Comparison of ENCODE assay signal across 8 cellular contexts in genomic region chr6:33585403-33586107, GRCh38. TPM values are rescaled to one million over a fixed set of nuclear protein-coding genes. Genes with fewer than 3 reads are reported as not detected.
DNase-seq lines count a peak whose midpoint lies in the region; ATAC-seq, FAIRE-seq and TF ChIP-seq lines count a peak whose summit lies in the region.

No MANE protein-coding gene starts in this region.

- no peaks in the 10 kb centered on the region for H3K36me3 Mint-ChIP-seq in naive thymus-derived CD4-positive, alpha-beta T cell
- H3K36me3 Mint-ChIP-seq in stimulated activated memory B cell treated with anti-CD40 and anti-IgM and Interleukin-4, amounts not matched to agents 10 μg/mL and 1 μg/mL and 100 μg/mL, for 72 hours = no peaks in the 10 kb centered on the region

- TF ChIP-seq CTCF in AG10803 (conservative IDR thresholded peaks at IDR 0.05; ENCODE audit: low read length) = peak; percentile 88
- peak; percentile 70 for TF ChIP-seq CTCF in OCI-LY3 (IDR thresholded peaks at IDR 0.05; ENCODE audit: low read depth, low read length)
- TF ChIP-seq CTCF in epithelial cell of proximal tubule (conservative IDR thresholded peaks at IDR 0.05; ENCODE audit: low read depth, low read length) = peak; percentile 89

- intact Hi-C loops in naive thymus-derived CD4-positive, alpha-beta T cell (cut with micrococcal nuclease) = loop anchor here (1.0 to 2.0 kb wide), 9 partner anchors 15 to 442 kb away; partner anchors contain the start of gene ITPR3 (in 1 of the 2)

- H3K4me3 Mint-ChIP-seq in naive thymus-derived CD4-positive, alpha-beta T cell = peak overlapping the region in 8 of 10 donors; percentile 16 to 84 (median 51)
- peak overlapping the region; percentile 72 for H3K4me3 Mint-ChIP-seq in stimulated activated memory B cell treated with anti-CD40 and anti-IgM and Interleukin-4, amounts not matched to agents 10 μg/mL and 1 μg/mL and 100 μg/mL, for 72 hours

- FAIRE-seq in HTR-8/SVneo (lab: Jason Lieb, UNC) = no peak

- H3K4me2 ChIP-seq in OCI-LY3 (ENCODE audit: low read length) = peak overlapping the region; percentile 81

- POLR2A ChIA-PET in naive thymus-derived CD4-positive, alpha-beta T cell (lab: Charles Lee) = interaction anchor here (1.1 to 2.3 kb wide), 5 partner anchors 90 to 159 kb away, joined by 3 to 6 read pairs (median 3); partner anchors contain the start of gene UQCC2

- no peaks in the 10 kb centered on the region for H3K36me3 ChIP-seq in OCI-LY3 (replicated peaks; ENCODE audit: low read depth, low read length)
- no peaks in the 10 kb centered on the region for H3K36me3 ChIP-seq in naive thymus-derived CD4-positive, alpha-beta T cell (ENCODE audit: control insufficient read depth in 2 of 3, insufficient read depth in 3 of 3, low read length in 3 of 3)

- peak; percentile 97 for ATAC-seq in naive thymus-derived CD4-positive, alpha-beta T cell
- peak; percentile 91 for ATAC-seq in stimulated activated memory B cell treated with anti-CD40 and anti-IgM and Interleukin-4, amounts not matched to agents 10 μg/mL and 1 μg/mL and 100 μg/mL, for 72 hours

- in situ Hi-C loops in GM18951 (cut with MboI; ENCODE audit: low sequenced_read_pairs, unreplicated experiment) = loop anchor here (10.0 kb wide), 1 partner anchor 119 kb away; no protein-coding TSS in a partner anchor

- no peaks in the 10 kb centered on the region for H3K9me3 Mint-ChIP-seq in naive thymus-derived CD4-positive, alpha-beta T cell
- H3K9me3 Mint-ChIP-seq in stimulated activated memory B cell treated with anti-CD40 and anti-IgM and Interleukin-4, amounts not matched to agents 10 μg/mL and 1 μg/mL and 100 μg/mL, for 72 hours = no peaks in the 10 kb centered on the region

- peak; percentile 58 for DNase-seq in AG10803 (ENCODE audit: low read depth)
- peak; percentile 79 for DNase-seq in HTR-8/SVneo (ENCODE audit: insufficient read length, low spot score)
- DNase-seq in activated T-cell treated with anti-CD3 and anti-CD28 coated beads for 24 hours (ENCODE audit: low read depth) = peak; percentile 84
- DNase-seq in epithelial cell of proximal tubule (ENCODE audit: low read depth) = no peak
- peak; percentile 73 to 94 (median 80) for DNase-seq in naive thymus-derived CD4-positive, alpha-beta T cell

- no peaks in the 10 kb centered on the region for H3K27me3 ChIP-seq in OCI-LY3 (ENCODE audit: low read depth, low read length)
- H3K27me3 ChIP-seq in naive thymus-derived CD4-positive, alpha-beta T cell (ENCODE audit: control insufficient read depth in 2 of 2, insufficient read depth in 2 of 2, low read length in 2 of 2) = no peaks in the 10 kb centered on the region

- H3K27me3 Mint-ChIP-seq in naive thymus-derived CD4-positive, alpha-beta T cell = no peaks in the 10 kb centered on the region
- H3K27me3 Mint-ChIP-seq in stimulated activated memory B cell treated with anti-CD40 and anti-IgM and Interleukin-4, amounts not matched to agents 10 μg/mL and 1 μg/mL and 100 μg/mL, for 72 hours = no peaks in the 10 kb centered on the region

- H3K9me3 ChIP-seq in OCI-LY3 (ENCODE audit: insufficient read depth, low read length) = no peaks in the 10 kb centered on the region
- H3K9me3 ChIP-seq in naive thymus-derived CD4-positive, alpha-beta T cell (ENCODE audit: control insufficient read depth in 2 of 3, low read length in 3 of 3) = no peaks in the 10 kb centered on the region

- H3K79me2 ChIP-seq in OCI-LY3 (ENCODE audit: low read length) = no peaks in the 10 kb centered on the region

- H3K27ac ChIP-seq in OCI-LY3 (ENCODE audit: low read length) = 0 out of 2 replicates have a peak overlapping the region, but pooled peaks have one; percentile 13
- peak overlapping the region; percentile 58 for H3K27ac ChIP-seq in naive thymus-derived CD4-positive, alpha-beta T cell (ENCODE audit: low read depth, low read length)

- peaks cover 24% of the 10 kb centered on the region for H3K4me1 ChIP-seq in OCI-LY3 (ENCODE audit: low read length)
- peaks cover 10 to 11% of the 10 kb centered on the region in 2 donors for H3K4me1 ChIP-seq in naive thymus-derived CD4-positive, alpha-beta T cell (ENCODE audit: control insufficient read depth in 2 of 2, insufficient read depth in 2 of 2, low read length in 2 of 2)

- CTCF ChIA-PET in naive thymus-derived CD4-positive, alpha-beta T cell (lab: Charles Lee) = interaction anchor here (0.6 to 3.9 kb wide), 19 partner anchors 9 to 1110 kb away, joined by 3 to 37 read pairs (median 3); partner anchors contain the start of gene UQCC2

- peak overlapping the region; percentile 56 for H3K9ac ChIP-seq in OCI-LY3 (ENCODE audit: low read length)

- H3K4me1 Mint-ChIP-seq in naive thymus-derived CD4-positive, alpha-beta T cell = peaks cover 0 to 21% (median 17%) of the 10 kb centered on the region in 7 donors
- peaks cover 31% of the 10 kb centered on the region for H3K4me1 Mint-ChIP-seq in stimulated activated memory B cell treated with anti-CD40 and anti-IgM and Interleukin-4, amounts not matched to agents 10 μg/mL and 1 μg/mL and 100 μg/mL, for 72 hours

- peak; percentile 29 for TF ChIP-seq POLR2A in GM18951 (IDR thresholded peaks at IDR 0.05; ENCODE audit: extremely low read depth, insufficient read depth, insufficient read length)

- H3K4me3 ChIP-seq in AG10803 (ENCODE audit: low read length) = no peak overlapping the region; the same call in 1 of the 2 replicates
- peak overlapping the region; percentile 71 for H3K4me3 ChIP-seq in OCI-LY3 (ENCODE audit: low read length)
- H3K4me3 ChIP-seq in epithelial cell of proximal tubule (ENCODE audit: low read depth, low read length) = no peak overlapping the region
- peak overlapping the region; percentile 10 for H3K4me3 ChIP-seq in naive thymus-derived CD4-positive, alpha-beta T cell (ENCODE audit: low read length)

- peak overlapping the region; percentile 76 to 96 (median 91) for H3K27ac Mint-ChIP-seq in naive thymus-derived CD4-positive, alpha-beta T cell
- peak overlapping the region; percentile 89 for H3K27ac Mint-ChIP-seq in stimulated activated memory B cell treated with anti-CD40 and anti-IgM and Interleukin-4, amounts not matched to agents 10 μg/mL and 1 μg/mL and 100 μg/mL, for 72 hours

- peak overlapping the region; percentile 76 for H2AFZ ChIP-seq in OCI-LY3 (ENCODE audit: low read depth, low read length)

- no peaks in the 10 kb centered on the region for H4K20me1 ChIP-seq in OCI-LY3 (ENCODE audit: insufficient read depth, low read length)

RNA-seq across cellular contexts. Expression of gene BAK1, which starts 5.5 kb away (rescaled TPM):
- 17.9 and 18.6 TPM in 2 replicates for total RNA-seq in epithelial cell of proximal tubule
- 10 to 100 TPM; 16.9 to 78.8 (median 22.0) TPM for total RNA-seq in naive thymus-derived CD4-positive, alpha-beta T cell
- 10 to 100 TPM in 1 of 2 donors, 1 to 10 TPM in 1; 9.6 to 21.7 TPM for polyA plus RNA-seq in naive thymus-derived CD4-positive, alpha-beta T cell

RNA-seq across cellular contexts. Expression of gene ITPR3, which starts 35.6 kb away (rescaled TPM):
- total RNA-seq in epithelial cell of proximal tubule = 69.3 and 74.4 TPM in 2 replicates
- total RNA-seq in naive thymus-derived CD4-positive, alpha-beta T cell = 10 to 100 TPM; 35.6 to 65.7 (median 47.7) TPM
- 1 to 10 TPM; 1.7 to 7.3 TPM for polyA plus RNA-seq in naive thymus-derived CD4-positive, alpha-beta T cell

Comparison
In these comparisons a context has a peak if more than half of its experiments do, and no peak if none do; other contexts are left out.
1. H3K4me3 ChIP-seq: peak in OCI-LY3 (single experiment) and naive thymus-derived CD4-positive, alpha-beta T cell (single experiment); none in AG10803 (single experiment) and epithelial cell of proximal tubule (single experiment).
2. Peak in every context shown above with its lines, with median percentiles within 50 percentile points of each other: CTCF ChIP-seq.